8 cellular contexts compared by ENCODE assay signal in the genomic region with DNA sequence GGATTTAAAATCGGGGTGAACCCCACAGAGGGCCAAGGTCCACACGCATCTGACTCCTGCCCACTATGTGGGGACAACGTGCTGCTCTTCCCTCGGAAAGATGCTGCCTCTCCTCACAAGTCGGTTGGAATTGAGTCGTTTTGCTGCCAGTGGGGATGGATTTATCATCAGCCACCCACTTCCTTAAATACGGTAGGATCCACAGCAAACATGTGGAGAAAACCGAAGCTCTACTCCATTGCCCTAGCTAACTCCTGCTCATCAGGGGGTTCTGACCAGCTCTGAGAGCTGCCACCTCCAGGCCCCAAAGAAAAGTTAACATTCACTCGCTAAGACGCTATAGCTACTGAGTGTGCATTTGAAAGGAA.
A peak's percentile ranks its signal among the peaks of the same experiment; 100 is the strongest.
DNase-seq lines count a peak whose midpoint lies in the region; ATAC-seq, FAIRE-seq and TF ChIP-seq lines count a peak whose summit lies in the region.

No MANE protein-coding gene starts in this region.

- H4K20me1 ChIP-seq in BLaER1 treated with 17β-estradiol and CSF1 and Interleukin-3, amounts not matched to agents 10 nM and 100 nM, result peaks cover 0 to 9% (median 0%) of the 10 kb centered on the region in 11 experiments; a peak in 1 of 22 replicates
- H4K20me1 ChIP-seq in HepG2 (ENCODE audit: insufficient read depth, low read length), result no peaks in the 10 kb centered on the region

- DNase-seq in NT2/D1 (ENCODE audit: low read depth, low spot score) (no peak), breast epithelium (ENCODE audit: low spot score in 2 of 2) (no peak), HepG2 (ENCODE audit: low spot score) (no peak), superior temporal gyrus (ENCODE audit: extremely low spot score) (peak; percentile 42), posterior cingulate gyrus (no peak)
- no peak for DNase-seq in NK-92 treated with Interleukin-12 subunit alpha and Interleukin-12 subunit beta, amount 100 ng/mL, for 24 hours (lab: John Stamatoyannopoulos, UW)

- in situ Hi-C loops in HepG2 (cut with HindIII; ENCODE audit: extremely low pct_ligation_motif_present, low pct_unique_long_range_greater_than_20kb), result no loop called here

- peak overlapping the region; percentile 87 to 99 (median 97) for H3K4me2 ChIP-seq in BLaER1 treated with 17β-estradiol and CSF1 and Interleukin-3, amounts not matched to agents 10 nM and 100 nM
- peak overlapping the region; percentile 55; the same call in 1 of the 2 replicates for H3K4me2 ChIP-seq in HepG2 (ENCODE audit: low read depth, low read length)

- no TSS peak for BruUV-seq in HepG2 (replicated peaks; lab: Mats Ljungman, UMichigan)

- no peak overlapping the region for H2AFZ ChIP-seq in HepG2 (ENCODE audit: low read length)

- H3K4me1 ChIP-seq in BLaER1 treated with 17β-estradiol and CSF1 and Interleukin-3, amounts not matched to agents 10 nM and 100 nM, result peaks cover 5 to 17% (median 17%) of the 10 kb centered on the region in 10 experiments; a peak in 14 of 20 replicates
- H3K4me1 ChIP-seq in NT2/D1 (ENCODE audit: insufficient read depth, insufficient read length), result no peaks in the 10 kb centered on the region
- H3K4me1 ChIP-seq in breast epithelium, result no peaks in the 10 kb centered on the region
- peaks cover 5% of the 10 kb centered on the region; the same call in 1 of the 2 replicates for H3K4me1 ChIP-seq in HepG2 (ENCODE audit: insufficient read depth, low read length)

- peaks cover 51 to 68% (median 60%) of the 10 kb centered on the region in 11 experiments for H3K27me3 ChIP-seq in BLaER1 treated with 17β-estradiol and CSF1 and Interleukin-3, amounts not matched to agents 10 nM and 100 nM
- H3K27me3 ChIP-seq in NT2/D1 (ENCODE audit: insufficient read depth, insufficient read length) (peaks cover 7% of the 10 kb centered on the region), breast epithelium (no peaks in the 10 kb centered on the region), HepG2 (ENCODE audit: control insufficient read depth in 1 of 2, insufficient read depth in 2 of 2, low read length in 2 of 2) (peaks cover 4 to 65% of the 10 kb centered on the region in 2 experiments; a peak in 4 of 5 replicates)

- H3K36me3 ChIP-seq in BLaER1 treated with 17β-estradiol and CSF1 and Interleukin-3, amounts not matched to agents 10 nM and 100 nM, result no peaks in the 10 kb centered on the region
- H3K36me3 ChIP-seq in NT2/D1 (ENCODE audit: insufficient read depth, insufficient read length, low read length) (peaks cover 19% of the 10 kb centered on the region), breast epithelium (no peaks in the 10 kb centered on the region), HepG2 (replicated peaks in 1 of 2; ENCODE audit: control insufficient read depth in 1 of 2, insufficient read depth in 2 of 2, low read length in 2 of 2) (no peaks in the 10 kb centered on the region)

- intact Hi-C loops in breast epithelium (cut with DNase I; ENCODE audit: low total_unique reads) (loop anchor here (5.0 kb wide), 1 partner anchor 1881 kb away; no protein-coding TSS in a partner anchor), HepG2 (cut with micrococcal nuclease; ENCODE audit: unreplicated experiment) (no loop called here), posterior cingulate gyrus (cut with DNase I) (loop anchor here (5.0 kb wide), 1 partner anchor 76 kb away; no protein-coding TSS in a partner anchor)

- WGBS in HepG2 (ENCODE audit: low lambda C conversion rate), result 2% methylated on average over 10 of the region's 10 CpGs

- TF ChIP-seq POLR2A in breast epithelium (IDR thresholded peaks at IDR 0.05) (no peak), HepG2 (IDR thresholded peaks at IDR 0.05; ENCODE audit: insufficient read depth in 1 of 2, low read depth in 2 of 2, low read length in 2 of 2) (no peak)

- H3K9ac ChIP-seq in BLaER1 treated with 17β-estradiol and CSF1 and Interleukin-3, amounts not matched to agents 10 nM and 100 nM, result peak overlapping the region in 7 of 11 experiments; percentile 64 to 78 (median 76); a peak in 8 of 22 replicates
- H3K9ac ChIP-seq in NT2/D1 (ENCODE audit: insufficient read length, low read depth) (peak overlapping the region; percentile 71), HepG2 (ENCODE audit: insufficient read depth, low read depth, low read length) (no peak overlapping the region)

- no peaks in the 10 kb centered on the region for H3K79me2 ChIP-seq in HepG2 (ENCODE audit: insufficient read depth, low read length)

- no peak for TF ChIP-seq EP300 in HepG2 (IDR thresholded peaks at IDR 0.05; ENCODE audit: low read depth in 2 of 2, low read length in 2 of 2)
- no peak for TF ChIP-seq EP300 in HepG2 (CRISPR knock-in tag; IDR thresholded peaks at IDR 0.05; ENCODE audit: borderline replicate concordance)

- no peak for TF ChIP-seq CTCF in breast epithelium (IDR thresholded peaks at IDR 0.05)
- no peak for TF ChIP-seq CTCF in HepG2 (CRISPR knock-in tag; IDR thresholded peaks at IDR 0.05)

- no peak for TF ChIP-seq RAD21 in HepG2 (CRISPR knock-in tag; IDR thresholded peaks at IDR 0.05)

- POLR2A ChIA-PET in HepG2 (lab: Yijun Ruan, JAX), result no interaction called here

- peak overlapping the region; percentile 65 to 78 (median 72) for H3K4me3 ChIP-seq in BLaER1 treated with 17β-estradiol and CSF1 and Interleukin-3, amounts not matched to agents 10 nM and 100 nM
- H3K4me3 ChIP-seq in NT2/D1 (ENCODE audit: insufficient read length, low read depth), result peak overlapping the region; percentile 60
- H3K4me3 ChIP-seq in breast epithelium, result peak overlapping the region; percentile 87 to 97 (median 87)
- peak overlapping the region in 1 of 3 experiments; percentile 52; a peak in 1 of 6 replicates for H3K4me3 ChIP-seq in HepG2 (replicated peaks in 1 of 3; ENCODE audit: insufficient read depth in 1 of 3, low read depth in 2 of 3, low read length in 3 of 3)

- ATAC-seq in GM19463 (IDR thresholded peaks at IDR 0.05; ENCODE audit: unreplicated experiment), result peak; percentile 37
- ATAC-seq in HepG2, result peak; percentile 41

- H3K9me3 ChIP-seq in BLaER1 treated with 17β-estradiol and CSF1 and Interleukin-3, amounts not matched to agents 10 nM and 100 nM (replicated peaks in 1 of 11), result no peaks in the 10 kb centered on the region
- H3K9me3 ChIP-seq in NT2/D1 (ENCODE audit: insufficient read depth, low read length) (no peaks in the 10 kb centered on the region), breast epithelium (no peaks in the 10 kb centered on the region), HepG2 (ENCODE audit: low read length) (no peaks in the 10 kb centered on the region)

- CTCF ChIA-PET in HepG2 (lab: Yijun Ruan, JAX; ENCODE audit: low intra/inter-chr PET ratio, low total read pairs), result no interaction called here

- FAIRE-seq in HepG2 (lab: Jason Lieb, UNC), result no peak

- no peak overlapping the region for H3K27ac ChIP-seq in BLaER1 treated with 17β-estradiol and CSF1 and Interleukin-3, amounts not matched to agents 10 nM and 100 nM
- H3K27ac ChIP-seq in breast epithelium, result peak overlapping the region; percentile 80 to 90
- H3K27ac ChIP-seq in HepG2 (ENCODE audit: extremely low read length, insufficient read depth, low read length), result no peak overlapping the region

TF ChIP-seq in HepG2, 621 proteins besides CTCF, POLR2A, EP300 and RAD21:
- peak; percentile 82; the same call in 1 of the 2 replicates for TF ChIP-seq EZH2 (conservative IDR thresholded peaks at IDR 0.05; ENCODE audit: low read depth, low read length)
- TF ChIP-seq, protein P1, sequence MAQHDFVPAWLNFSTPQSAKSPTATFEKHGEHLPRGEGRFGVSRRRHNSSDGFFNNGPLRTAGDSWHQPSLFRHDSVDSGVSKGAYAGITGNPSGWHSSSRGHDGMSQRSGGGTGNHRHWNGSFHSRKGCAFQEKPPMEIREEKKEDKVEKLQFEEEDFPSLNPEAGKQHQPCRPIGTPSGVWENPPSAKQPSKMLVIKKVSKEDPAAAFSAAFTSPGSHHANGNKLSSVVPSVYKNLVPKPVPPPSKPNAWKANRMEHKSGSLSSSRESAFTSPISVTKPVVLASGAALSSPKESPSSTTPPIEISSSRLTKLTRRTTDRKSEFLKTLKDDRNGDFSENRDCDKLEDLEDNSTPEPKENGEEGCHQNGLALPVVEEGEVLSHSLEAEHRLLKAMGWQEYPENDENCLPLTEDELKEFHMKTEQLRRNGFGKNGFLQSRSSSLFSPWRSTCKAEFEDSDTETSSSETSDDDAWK (CRISPR knock-in tag; IDR thresholded peaks at IDR 0.05), result no peak

Comparison
In these comparisons a context has a peak if more than half of its experiments do, and no peak if none do; other contexts are left out.
1. H3K27ac ChIP-seq: peak in breast epithelium (2 of 2); none in BLaER1 treated with 17β-estradiol and CSF1 and Interleukin-3, amounts not matched to agents 10 nM and 100 nM (0 of 11) and HepG2 (single experiment).